ENCODE assay signal across 1 cellular context in genomic region chr19:17080441-17080803, GRCh38.
TF ChIP-seq lines count a peak whose summit lies in the region.

No MANE protein-coding gene starts in this region.

TF ChIP-seq in GM23338, 12 proteins besides CTCF, POLR2A, EP300 and RAD21:
- no peak for TF ChIP-seq ZNF114 (CRISPR knock-in tag; IDR thresholded peaks at IDR 0.05)
- TF ChIP-seq EZH2 (IDR thresholded peaks at IDR 0.05; ENCODE audit: low read depth, unreplicated experiment) = no peak
- no peak for TF ChIP-seq NANOG (IDR thresholded peaks at IDR 0.05; ENCODE audit: borderline replicate concordance)
- no peak for TF ChIP-seq ETS1 (IDR thresholded peaks at IDR 0.05)
- no peak for TF ChIP-seq CREB1 (CRISPR knock-in tag; IDR thresholded peaks at IDR 0.05; ENCODE audit: low read depth)
- no peak for TF ChIP-seq ZNF331 (CRISPR knock-in tag; IDR thresholded peaks at IDR 0.05; ENCODE audit: low read depth)
- no peak for TF ChIP-seq ZNF462 (CRISPR knock-in tag; IDR thresholded peaks at IDR 0.05)
- no peak for TF ChIP-seq JUNB (IDR thresholded peaks at IDR 0.05; ENCODE audit: unreplicated experiment)
- no peak for TF ChIP-seq STAT1 (IDR thresholded peaks at IDR 0.05; ENCODE audit: unreplicated experiment)
TF ChIP-seq in GM23338: peak in this region for 0.
